In the genomic region with DNA sequence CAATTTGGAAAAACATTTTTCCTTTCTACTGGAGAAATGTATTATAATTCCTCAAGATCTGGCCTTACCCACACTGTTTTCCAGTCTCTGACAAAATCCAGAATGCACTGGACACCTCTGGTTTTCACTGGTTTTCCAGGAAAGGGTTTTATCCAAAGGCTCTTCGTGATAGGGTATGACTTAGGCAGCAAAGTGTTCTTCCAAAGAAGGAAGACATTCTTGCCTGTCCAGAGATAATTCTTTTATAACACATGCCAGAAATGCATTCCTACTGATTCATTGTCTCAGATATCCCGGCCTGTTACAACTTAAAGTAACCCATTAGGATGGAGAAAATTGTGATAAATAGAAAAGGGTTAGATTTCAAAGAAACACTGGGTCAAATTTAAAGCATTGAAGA, we compare ENCODE assay signal across 19 cellular contexts.
DNase-seq lines count a peak whose midpoint lies in the region; ATAC-seq, FAIRE-seq and TF ChIP-seq lines count a peak whose summit lies in the region.
"Had no signal": no experiment of that assay in that cellular context is flagged by ENCODE, and none has a peak within 500 bp of the region (broad histone marks: within the 10 kb centered on the region; RNA-seq: fewer than 3 reads in every experiment).

No MANE protein-coding gene starts in this region.

- no peak for TF ChIP-seq CTCF in left ventricle myocardium inferior (IDR thresholded peaks at IDR 0.05; ENCODE audit: borderline replicate concordance)
- no peak for TF ChIP-seq CTCF in bronchial epithelial cell (IDR thresholded peaks at IDR 0.05; ENCODE audit: insufficient read depth, low read length, severe bottlenecking)
- no peak for TF ChIP-seq CTCF in kidney epithelial cell (IDR thresholded peaks at IDR 0.05; ENCODE audit: insufficient read depth, low read length, poor library complexity, severe bottlenecking)

- H3K27me3 ChIP-seq in right cardiac atrium (ENCODE audit: control insufficient read depth, insufficient read depth) (no peaks in the 10 kb centered on the region), left ventricle myocardium inferior (ENCODE audit: low read depth) (no peaks in the 10 kb centered on the region), bronchial epithelial cell (ENCODE audit: control insufficient read depth, insufficient read depth, low read length) (no peaks in the 10 kb centered on the region), kidney epithelial cell (ENCODE audit: control insufficient read depth, insufficient read depth, low read length) (no peaks in the 10 kb centered on the region)
- H3K27me3 ChIP-seq: right lobe of liver, thyroid gland had no signal

- H3K4me1 ChIP-seq in right cardiac atrium (ENCODE audit: control insufficient read depth, insufficient read depth, low read length) (no peaks in the 10 kb centered on the region), left ventricle myocardium inferior (peaks cover 2% of the 10 kb centered on the region)
- H3K4me1 ChIP-seq: A549, Caco-2, thyroid gland had no signal

- no peak overlapping the region for H3K27ac ChIP-seq in right cardiac atrium (ENCODE audit: low read length)
- no peak overlapping the region for H3K27ac ChIP-seq in left ventricle myocardium inferior (replicated peaks)
- H3K27ac ChIP-seq: A549, right lobe of liver, RWPE1, thyroid gland had no signal

- no peak for DNase-seq in right cardiac atrium
- no peak for DNase-seq in left ventricle myocardium inferior
- peak; percentile 1 for DNase-seq in bronchial epithelial cell (ENCODE audit: low read depth)
- DNase-seq in kidney epithelial cell (ENCODE audit: low read depth) = peak; percentile 1
- DNase-seq in urothelium cell line (ENCODE audit: low spot score) = peak; percentile 12
- DNase-seq in NCI-H2029 (lab: John Stamatoyannopoulos, UW) = no peak
- DNase-seq in putamen (ENCODE audit: low spot score) = no peak
- DNase-seq: activated naive CD4-positive, alpha-beta T cell treated with anti-CD3 and anti-CD28 coated beads, Interleukin-2, amount 50 U/mL, for 16 hours; Caco-2; GF-D8; hypothalamus; NCI-H2081; right lobe of liver; stimulated activated CD4-positive, alpha-beta T cell treated with anti-CD3 and anti-CD28 coated beads, Interleukin-4, amount 100 ng/mL, for 4 hours; thyroid gland had no signal

- FAIRE-seq in bronchial epithelial cell (lab: Jason Lieb, UNC) (no peak), urothelium cell line (lab: Jason Lieb, UNC) (no peak)
- FAIRE-seq: A549, endothelial cell of umbilical vein had no signal

- intact Hi-C loops in right cardiac atrium (cut with DNase I) = no loop called here
- intact Hi-C loops in left ventricle myocardium inferior (cut with micrococcal nuclease) = no loop called here

- H3K4me3 ChIP-seq in right cardiac atrium (ENCODE audit: low read length) = no peak overlapping the region
- H3K4me3 ChIP-seq in left ventricle myocardium inferior = no peak overlapping the region
- H3K4me3 ChIP-seq in bronchial epithelial cell (ENCODE audit: low read depth, low read length) = no peak overlapping the region
- no peak overlapping the region for H3K4me3 ChIP-seq in kidney epithelial cell (ENCODE audit: low read depth, low read length)
- H3K4me3 ChIP-seq: A549, right lobe of liver, thyroid gland had no signal

- H3K36me3 ChIP-seq in left ventricle myocardium inferior = no peaks in the 10 kb centered on the region
- H3K36me3 ChIP-seq in bronchial epithelial cell (ENCODE audit: control insufficient read depth, insufficient read depth, low read length) = no peaks in the 10 kb centered on the region
- H3K36me3 ChIP-seq in kidney epithelial cell (ENCODE audit: control insufficient read depth, insufficient read depth, low read length) = no peaks in the 10 kb centered on the region
- H3K36me3 ChIP-seq: right lobe of liver, thyroid gland had no signal

- WGBS in right cardiac atrium = 24% methylated on average over 2 of the region's 2 CpGs

- H3K9me3 ChIP-seq in right cardiac atrium (ENCODE audit: control insufficient read depth, low read length) = no peaks in the 10 kb centered on the region
- H3K9me3 ChIP-seq in left ventricle myocardium inferior (replicated peaks) = no peaks in the 10 kb centered on the region
- H3K9me3 ChIP-seq: A549, right lobe of liver, thyroid gland had no signal

- ATAC-seq in right cardiac atrium = peak; percentile 41 to 56
- ATAC-seq in GM18873 (IDR thresholded peaks at IDR 0.05; ENCODE audit: low FRiP score, unreplicated experiment) = no peak
- ATAC-seq: A549 had no signal

Comparison
In these comparisons a context has a peak if more than half of its experiments do, and no peak if none do; other contexts are left out.
1. DNase-seq: peak in bronchial epithelial cell (single experiment), kidney epithelial cell (single experiment) and urothelium cell line (single experiment); none in right cardiac atrium (0 of 3), left ventricle myocardium inferior (single experiment), NCI-H2029 (single experiment) and putamen (single experiment).